Comparison of ENCODE assay signal across 39 cellular contexts in the genomic region with DNA sequence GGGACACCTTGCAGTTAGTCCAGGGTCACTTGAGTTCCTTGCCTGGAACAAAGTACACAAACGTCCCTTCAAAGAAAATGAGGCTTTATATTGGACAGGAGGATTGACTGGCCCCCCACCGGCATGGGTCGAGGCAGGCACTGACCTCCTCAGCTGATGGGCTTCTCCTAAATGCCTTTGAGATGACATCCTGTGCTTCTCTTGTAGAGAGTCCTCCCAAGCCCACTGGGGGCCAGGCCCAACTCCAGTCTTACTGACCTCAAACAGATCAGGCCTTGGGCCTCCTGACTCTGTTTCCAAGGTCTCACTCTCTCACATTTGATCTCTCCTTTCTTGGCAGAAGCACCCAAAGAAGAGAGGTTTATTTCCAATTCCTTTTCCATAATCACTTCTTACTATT.
"Had no signal": no experiment of that assay in that cellular context is flagged by ENCODE, and none has a peak within 500 bp of the region (broad histone marks: within the 10 kb centered on the region; RNA-seq: fewer than 3 reads in every experiment).

No MANE protein-coding gene starts in this region.

- H3K36me3 ChIP-seq: adrenal gland, brain microvascular endothelial cell, breast epithelium had no signal

- ATAC-seq: activated CD8-positive, alpha-beta T cell treated with anti-CD3 and anti-CD28 coated beads for 36 hours; activated naive CD4-positive, alpha-beta T cell treated with anti-CD3 and anti-CD28 coated beads, Interleukin-2, amount 50 U/mL, for 72 hours; activated T-cell treated with anti-CD3 and anti-CD28 coated beads, Interleukin-2, amount 50 U/mL, for 4 hours; activated T-cell treated with anti-CD3 and anti-CD28 coated beads, Interleukin-2, amount 50 U/mL, for 72 hours; activated T-helper 17 cell treated with anti-CD3 and anti-CD28 coated beads, Interleukin-2, amount 50 U/mL, for 72 hours; body of pancreas had no signal

- H3K27ac Mint-ChIP-seq: activated B cell treated with CpG ODN at 0.5 μM for 24 hours; activated CD4-positive, alpha-beta memory T cell treated with anti-CD3 and anti-CD28 coated beads for 36 hours; activated CD4-positive, alpha-beta T cell treated with anti-CD3 and anti-CD28 coated beads, Interleukin-2, amount 10 ng/mL, durations not matched to agents 24 days and 14 days; activated CD8-positive, alpha-beta T cell treated with anti-CD3 and anti-CD28 coated beads for 36 hours; activated naive CD4-positive, alpha-beta T cell treated with anti-CD3 and anti-CD28 coated beads for 36 hours; activated naive CD4-positive, alpha-beta T cell treated with anti-CD3 and anti-CD28 coated beads, Interleukin-2, amount 50 U/mL, for 72 hours; activated naive CD8-positive, alpha-beta T cell treated with anti-CD3 and anti-CD28 coated beads for 36 hours; activated T-cell treated with anti-CD3 and anti-CD28 coated beads, Interleukin-2, amount 50 U/mL, for 72 hours; activated T-helper 1 cell treated with anti-CD3 and anti-CD28 coated beads, Interleukin-12 subunit alpha, Interleukin-12 subunit beta, Interleukin-2, Interleukin-4 antibody, amounts not matched to agents 30 ng/mL and 10 ng/mL and 1 ng/mL, durations not matched to agents 14 hours and 24 hours and 36 hours; activated T-helper 17 cell treated with anti-CD3 and anti-CD28 coated beads, Interleukin-2, amount 50 U/mL, for 72 hours; T-helper 1 cell treated with Interleukin-12 subunit alpha and Interleukin-12 subunit beta and Interleukin-4 antibody, amounts not matched to agents 30 μg/mL and 1 μg/mL, for 36 hours; T-helper 2 cell treated with Interferon-gamma antibody and Interleukin-4, amounts not matched to agents 5 μg/mL and 100 μg/mL, for 36 hours had no signal

- H3K4me3 ChIP-seq: adrenal gland, body of pancreas, breast epithelium had no signal

- H3K4me1 Mint-ChIP-seq: activated B cell treated with CpG ODN at 0.5 μM for 24 hours; activated CD4-positive, alpha-beta T cell treated with anti-CD3 and anti-CD28 coated beads, Interleukin-2, amount 10 ng/mL, durations not matched to agents 24 days and 14 days; activated naive CD8-positive, alpha-beta T cell treated with anti-CD3 and anti-CD28 coated beads for 36 hours; activated T-helper 17 cell treated with anti-CD3 and anti-CD28 coated beads, Interleukin-2, amount 50 U/mL, for 72 hours; central memory CD8-positive, alpha-beta T cell had no signal

- H3K27me3 Mint-ChIP-seq: activated B cell treated with CpG ODN at 0.5 μM for 24 hours; activated CD4-positive, alpha-beta memory T cell treated with anti-CD3 and anti-CD28 coated beads for 36 hours; activated CD4-positive, alpha-beta T cell treated with anti-CD3 and anti-CD28 coated beads, Interleukin-2, amount 10 ng/mL, durations not matched to agents 24 days and 14 days; activated CD8-positive, alpha-beta T cell treated with anti-CD3 and anti-CD28 coated beads for 36 hours; activated naive CD8-positive, alpha-beta T cell treated with anti-CD3 and anti-CD28 coated beads for 36 hours had no signal

- FAIRE-seq: astrocyte, TTC549 had no signal

- H3K27ac ChIP-seq: adrenal gland, body of pancreas, brain microvascular endothelial cell, breast epithelium, VCaP had no signal

- H3K4me1 ChIP-seq: adrenal gland, body of pancreas, breast epithelium had no signal

- DNase-seq: activated B cell treated with CpG ODN at 0.5 μM for 24 hours; activated CD4-positive, alpha-beta memory T cell treated with anti-CD3 and anti-CD28 coated beads for 36 hours; activated CD4-positive, alpha-beta T cell treated with anti-CD3 and anti-CD28 coated beads for 4 hours; activated CD4-positive, alpha-beta T cell treated with anti-CD3 and anti-CD28 coated beads, Interleukin-2, amount 10 ng/mL, durations not matched to agents 24 days and 14 days; activated CD4-positive, alpha-beta T cell treated with anti-CD3 and anti-CD28 coated beads, Interleukin-2, amount 50 U/mL, for 1 hour; activated CD4-positive, alpha-beta T cell treated with anti-CD3 and anti-CD28 coated beads, Interleukin-2, amount 50 U/mL, for 4 hours; activated CD4-positive, CD25-positive, alpha-beta regulatory T cell treated with anti-CD3 and anti-CD28 coated beads, Interleukin-2, amount 50 U/mL, for 72 hours; activated CD8-positive, alpha-beta memory T cell treated with anti-CD3 and anti-CD28 coated beads, Interleukin-2, amount 50 U/mL, for 4 hours; activated CD8-positive, alpha-beta T cell treated with anti-CD3 and anti-CD28 coated beads for 36 hours; activated effector memory CD4-positive, alpha-beta T cell treated with anti-CD3 and anti-CD28 coated beads, Interleukin-2, amount 50 U/mL, for 16 hours; activated gamma-delta T cell treated with Interleukin-2 at 50 U/mL for 16 hours; activated naive CD4-positive, alpha-beta T cell; activated naive CD4-positive, alpha-beta T cell treated with anti-CD3 and anti-CD28 coated beads for 36 hours; activated naive CD4-positive, alpha-beta T cell treated with anti-CD3 and anti-CD28 coated beads, Interleukin-2, amount 50 U/mL, for 16 hours; activated naive CD8-positive, alpha-beta T cell treated with anti-CD3 and anti-CD28 coated beads for 36 hours; activated T-cell treated with anti-CD3 and anti-CD28 coated beads for 4 hours; activated T-cell treated with anti-CD3 and anti-CD28 coated beads, Interleukin-2, amount 50 U/mL, for 1 hour; activated T-cell treated with anti-CD3 and anti-CD28 coated beads, Interleukin-2, amount 50 U/mL, for 4 hours; activated T-cell treated with anti-CD3 and anti-CD28 coated beads, Interleukin-2, amount 50 U/mL, for 72 hours; adrenal gland; amniotic stem cell; aorta; body of pancreas; brain microvascular endothelial cell; caudate nucleus; cerebellar nuclear complex; T-helper 1 cell; T-helper 2 cell; T-helper 9 cell had no signal

- H3K4me3 Mint-ChIP-seq: activated B cell treated with CpG ODN at 0.5 μM for 24 hours; activated CD4-positive, alpha-beta memory T cell treated with anti-CD3 and anti-CD28 coated beads for 36 hours; activated CD4-positive, alpha-beta T cell treated with anti-CD3 and anti-CD28 coated beads, Interleukin-2, amount 10 ng/mL, durations not matched to agents 24 days and 14 days; activated CD8-positive, alpha-beta T cell treated with anti-CD3 and anti-CD28 coated beads for 36 hours; activated naive CD4-positive, alpha-beta T cell treated with anti-CD3 and anti-CD28 coated beads for 36 hours; activated naive CD8-positive, alpha-beta T cell treated with anti-CD3 and anti-CD28 coated beads for 36 hours; activated T-cell treated with anti-CD3 and anti-CD28 coated beads, Interleukin-2, amount 50 U/mL, for 4 hours; activated T-cell treated with anti-CD3 and anti-CD28 coated beads, Interleukin-2, amount 50 U/mL, for 72 hours; activated T-helper 1 cell treated with anti-CD3 and anti-CD28 coated beads, Interleukin-12 subunit alpha, Interleukin-12 subunit beta, Interleukin-2, Interleukin-4 antibody, amounts not matched to agents 30 ng/mL and 10 ng/mL and 1 ng/mL, durations not matched to agents 14 hours and 24 hours and 36 hours; activated T-helper 17 cell treated with anti-CD3 and anti-CD28 coated beads, Interleukin-2, amount 50 U/mL, for 72 hours; central memory CD8-positive, alpha-beta T cell; T-helper 1 cell treated with Interleukin-12 subunit alpha and Interleukin-12 subunit beta and Interleukin-4 antibody, amounts not matched to agents 30 μg/mL and 1 μg/mL, for 36 hours; T-helper 2 cell treated with Interferon-gamma antibody and Interleukin-4, amounts not matched to agents 5 μg/mL and 100 μg/mL, for 36 hours had no signal

- H3K27me3 ChIP-seq: adrenal gland, body of pancreas, brain microvascular endothelial cell, breast epithelium had no signal

- H3K36me3 Mint-ChIP-seq: activated CD4-positive, alpha-beta memory T cell treated with anti-CD3 and anti-CD28 coated beads for 36 hours; activated naive CD4-positive, alpha-beta T cell treated with anti-CD3 and anti-CD28 coated beads, Interleukin-2, amount 50 U/mL, for 72 hours; activated naive CD8-positive, alpha-beta T cell treated with anti-CD3 and anti-CD28 coated beads for 36 hours had no signal

- H3K9me3 ChIP-seq: adrenal gland, body of pancreas, breast epithelium had no signal

- H3K9me3 Mint-ChIP-seq: activated B cell treated with CpG ODN at 0.5 μM for 24 hours; activated CD4-positive, alpha-beta memory T cell treated with anti-CD3 and anti-CD28 coated beads for 36 hours; activated CD4-positive, alpha-beta T cell treated with anti-CD3 and anti-CD28 coated beads, Interleukin-2, amount 10 ng/mL, durations not matched to agents 24 days and 14 days; activated CD8-positive, alpha-beta T cell treated with anti-CD3 and anti-CD28 coated beads for 36 hours; activated naive CD4-positive, alpha-beta T cell treated with anti-CD3 and anti-CD28 coated beads for 36 hours; activated naive CD4-positive, alpha-beta T cell treated with anti-CD3 and anti-CD28 coated beads, Interleukin-2, amount 50 U/mL, for 72 hours; activated naive CD8-positive, alpha-beta T cell treated with anti-CD3 and anti-CD28 coated beads for 36 hours; activated T-cell treated with anti-CD3 and anti-CD28 coated beads, Interleukin-2, amount 50 U/mL, for 4 hours; activated T-cell treated with anti-CD3 and anti-CD28 coated beads, Interleukin-2, amount 50 U/mL, for 72 hours; activated T-helper 1 cell treated with anti-CD3 and anti-CD28 coated beads, Interleukin-12 subunit alpha, Interleukin-12 subunit beta, Interleukin-2, Interleukin-4 antibody, amounts not matched to agents 30 ng/mL and 10 ng/mL and 1 ng/mL, durations not matched to agents 14 hours and 24 hours and 36 hours; activated T-helper 17 cell treated with anti-CD3 and anti-CD28 coated beads, Interleukin-2, amount 50 U/mL, for 72 hours; central memory CD8-positive, alpha-beta T cell; T-helper 1 cell treated with Interleukin-12 subunit alpha and Interleukin-12 subunit beta and Interleukin-4 antibody, amounts not matched to agents 30 μg/mL and 1 μg/mL, for 36 hours; T-helper 2 cell treated with Interferon-gamma antibody and Interleukin-4, amounts not matched to agents 5 μg/mL and 100 μg/mL, for 36 hours had no signal
